8 cellular contexts compared by ENCODE assay signal in the genomic region with DNA sequence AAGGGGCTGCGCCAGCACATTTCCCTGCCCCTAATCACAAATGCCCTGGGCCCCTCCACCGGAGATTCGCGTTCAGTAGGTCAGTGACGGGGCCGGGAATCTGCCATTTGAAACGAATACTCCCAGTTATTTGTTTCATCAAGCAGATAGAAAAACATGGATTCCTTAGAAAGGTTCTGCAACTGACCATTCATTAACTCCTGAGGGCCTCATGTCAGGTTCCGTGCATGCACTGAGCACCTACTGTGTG. TPM values are rescaled to one million over a fixed set of nuclear protein-coding genes. Genes with fewer than 3 reads are reported as not detected.
DNase-seq lines count a peak whose midpoint lies in the region; ATAC-seq and TF ChIP-seq lines count a peak whose summit lies in the region.

No MANE protein-coding gene starts in this region.

- no peaks in the 10 kb centered on the region for H3K79me2 ChIP-seq in SK-N-SH (ENCODE audit: insufficient read depth)

- CTCF ChIA-PET in SK-N-SH (lab: Yijun Ruan, JAX), result interaction anchor here (0.6 to 7.4 kb wide), 30 partner anchors 9 to 828 kb away, joined by 3 to 84 read pairs (median 4); a partner anchor contains a TSS

- no peak for TF ChIP-seq RAD21 in SK-N-SH (IDR thresholded peaks at IDR 0.05; ENCODE audit: low read length)

- peak overlapping the region; percentile 88; the same call in 1 of the 2 replicates for H3K9ac ChIP-seq in SK-N-SH

- H3K4me2 ChIP-seq in SK-N-SH, result peak overlapping the region; percentile 80

- H4K20me1 ChIP-seq in SK-N-SH (ENCODE audit: insufficient read depth), result no peaks in the 10 kb centered on the region

- 0 out of 2 replicates have a peak overlapping the region, but pooled peaks have one; percentile 91 for H2AFZ ChIP-seq in SK-N-SH (ENCODE audit: low read depth)

- WGBS in SK-N-SH (ENCODE audit: low lambda C conversion rate), result 1% methylated on average over 8 of the region's 8 CpGs

- no peaks in the 10 kb centered on the region for H3K9me2 ChIP-seq in SK-N-SH

- H3K27me3 ChIP-seq in cardiac muscle cell (no peaks in the 10 kb centered on the region), SK-N-SH (ENCODE audit: insufficient read depth) (no peaks in the 10 kb centered on the region), upper lobe of right lung (no peaks in the 10 kb centered on the region)

- H3K4me1 ChIP-seq in cardiac muscle cell (ENCODE audit: low read depth) (peaks cover 11% of the 10 kb centered on the region), SK-N-SH (ENCODE audit: control insufficient read depth in 1 of 2, insufficient read depth in 2 of 2, low read depth in 1 of 2, low read length in 1 of 2) (peaks cover 11 to 12% of the 10 kb centered on the region in 2 experiments; a peak in 3 of 4 replicates), upper lobe of right lung (peaks cover 29% of the 10 kb centered on the region)

- no peak for TF ChIP-seq CTCF in cardiac muscle cell (IDR thresholded peaks at IDR 0.05; ENCODE audit: low read depth, low read length)
- TF ChIP-seq CTCF in SK-N-SH (IDR thresholded peaks at IDR 0.05), result no peak
- TF ChIP-seq CTCF in upper lobe of right lung (IDR thresholded peaks at IDR 0.05), result no peak

- ATAC-seq in upper lobe of right lung, result peak; percentile 0

- no peak for DNase-seq in cardiac muscle cell (ENCODE audit: low read depth in 1 of 2, low spot score in 1 of 2)
- no peak for DNase-seq in cardiac septum (ENCODE audit: low spot score)
- DNase-seq in SK-N-SH, result no peak
- no peak for DNase-seq in upper lobe of right lung
- DNase-seq in NCI-H2029 (lab: John Stamatoyannopoulos, UW), result no peak
- DNase-seq in Ammon's horn (ENCODE audit: low spot score), result no peak
- no peak for DNase-seq in NCI-H1694 (lab: John Stamatoyannopoulos, UW)

- TF ChIP-seq EP300 in SK-N-SH (IDR thresholded peaks at IDR 0.05; ENCODE audit: borderline replicate concordance in 1 of 2, low read depth in 1 of 2, low read length in 1 of 2), result no peak

- no peaks in the 10 kb centered on the region for H3K9me3 ChIP-seq in cardiac muscle cell (ENCODE audit: low read depth)
- no peaks in the 10 kb centered on the region for H3K9me3 ChIP-seq in SK-N-SH
- H3K9me3 ChIP-seq in iPS-18c (ENCODE audit: control insufficient read depth, insufficient read depth, low read length), result no peaks in the 10 kb centered on the region
- no peaks in the 10 kb centered on the region for H3K9me3 ChIP-seq in upper lobe of right lung

- H3K4me3 ChIP-seq in cardiac muscle cell (peak overlapping the region; percentile 48), SK-N-SH (ENCODE audit: low read depth in 2 of 2, low read length in 1 of 2) (peak overlapping the region; percentile 56 to 66), iPS-18c (ENCODE audit: insufficient read depth, low read depth, low read length) (peak overlapping the region; percentile 82; the same call in 1 of the 2 replicates), upper lobe of right lung (peak overlapping the region; percentile 44)

- H3K36me3 ChIP-seq in cardiac muscle cell (no peaks in the 10 kb centered on the region), SK-N-SH (replicated peaks in 1 of 2; ENCODE audit: control insufficient read depth in 1 of 2, insufficient read depth in 2 of 2, low read length in 1 of 2) (no peaks in the 10 kb centered on the region), upper lobe of right lung (no peaks in the 10 kb centered on the region)

- H3K27ac ChIP-seq in cardiac muscle cell (peak overlapping the region; percentile 94), SK-N-SH (ENCODE audit: low read depth in 2 of 2, low read length in 1 of 2) (peak overlapping the region; percentile 95 to 99), upper lobe of right lung (peak overlapping the region; percentile 86)

- POLR2A ChIA-PET in SK-N-SH (lab: Yijun Ruan, JAX), result interaction anchor here (1.0 to 3.0 kb wide), 9 partner anchors 12 to 109 kb away, joined by 3 to 25 read pairs (median 10); a partner anchor contains a TSS

- intact Hi-C loops in cardiac septum (cut with DNase I) (loop anchor here (1.0 kb wide), 2 partner anchors 13 to 34 kb away; no protein-coding TSS in a partner anchor), upper lobe of right lung (cut with DNase I) (loop anchor here (2.0 kb wide), 1 partner anchor 25 kb away; a partner anchor contains a TSS)

- peaks cover 48% of the 10 kb centered on the region for H3F3A ChIP-seq in SK-N-SH (replicated peaks; ENCODE audit: insufficient read depth)

TF ChIP-seq in SK-N-SH, 30 proteins besides CTCF, POLR2A, EP300 and RAD21 (continues in another document):
- TF ChIP-seq TEAD4 (IDR thresholded peaks at IDR 0.05; ENCODE audit: borderline replicate concordance, insufficient read depth) (no peak), MEF2A (IDR thresholded peaks at IDR 0.05; ENCODE audit: borderline replicate concordance, low read depth) (0 out of 2 replicates have a peak, but pooled peaks have one; percentile 2), CHD2 (IDR thresholded peaks at IDR 0.05; ENCODE audit: low read length, partially characterized antibody) (no peak), RCOR1 (IDR thresholded peaks at IDR 0.05; ENCODE audit: low read length) (no peak; the same call in 1 of the 2 replicates), GABPA (IDR thresholded peaks at IDR 0.05; ENCODE audit: low read depth) (no peak), MXI1 (IDR thresholded peaks at IDR 0.05; ENCODE audit: low read depth, low read length) (no peak; the same call in 1 of the 2 replicates)
- TF ChIP-seq, protein P1, sequence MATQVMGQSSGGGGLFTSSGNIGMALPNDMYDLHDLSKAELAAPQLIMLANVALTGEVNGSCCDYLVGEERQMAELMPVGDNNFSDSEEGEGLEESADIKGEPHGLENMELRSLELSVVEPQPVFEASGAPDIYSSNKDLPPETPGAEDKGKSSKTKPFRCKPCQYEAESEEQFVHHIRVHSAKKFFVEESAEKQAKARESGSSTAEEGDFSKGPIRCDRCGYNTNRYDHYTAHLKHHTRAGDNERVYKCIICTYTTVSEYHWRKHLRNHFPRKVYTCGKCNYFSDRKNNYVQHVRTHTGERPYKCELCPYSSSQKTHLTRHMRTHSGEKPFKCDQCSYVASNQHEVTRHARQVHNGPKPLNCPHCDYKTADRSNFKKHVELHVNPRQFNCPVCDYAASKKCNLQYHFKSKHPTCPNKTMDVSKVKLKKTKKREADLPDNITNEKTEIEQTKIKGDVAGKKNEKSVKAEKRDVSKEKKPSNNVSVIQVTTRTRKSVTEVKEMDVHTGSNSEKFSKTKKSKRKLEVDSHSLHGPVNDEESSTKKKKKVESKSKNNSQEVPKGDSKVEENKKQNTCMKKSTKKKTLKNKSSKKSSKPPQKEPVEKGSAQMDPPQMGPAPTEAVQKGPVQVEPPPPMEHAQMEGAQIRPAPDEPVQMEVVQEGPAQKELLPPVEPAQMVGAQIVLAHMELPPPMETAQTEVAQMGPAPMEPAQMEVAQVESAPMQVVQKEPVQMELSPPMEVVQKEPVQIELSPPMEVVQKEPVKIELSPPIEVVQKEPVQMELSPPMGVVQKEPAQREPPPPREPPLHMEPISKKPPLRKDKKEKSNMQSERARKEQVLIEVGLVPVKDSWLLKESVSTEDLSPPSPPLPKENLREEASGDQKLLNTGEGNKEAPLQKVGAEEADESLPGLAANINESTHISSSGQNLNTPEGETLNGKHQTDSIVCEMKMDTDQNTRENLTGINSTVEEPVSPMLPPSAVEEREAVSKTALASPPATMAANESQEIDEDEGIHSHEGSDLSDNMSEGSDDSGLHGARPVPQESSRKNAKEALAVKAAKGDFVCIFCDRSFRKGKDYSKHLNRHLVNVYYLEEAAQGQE (IDR thresholded peaks at IDR 0.05; ENCODE audit: low read depth, low read length), result peak; percentile 0; the same call in 1 of the 2 replicates
- TF ChIP-seq, protein P2, sequence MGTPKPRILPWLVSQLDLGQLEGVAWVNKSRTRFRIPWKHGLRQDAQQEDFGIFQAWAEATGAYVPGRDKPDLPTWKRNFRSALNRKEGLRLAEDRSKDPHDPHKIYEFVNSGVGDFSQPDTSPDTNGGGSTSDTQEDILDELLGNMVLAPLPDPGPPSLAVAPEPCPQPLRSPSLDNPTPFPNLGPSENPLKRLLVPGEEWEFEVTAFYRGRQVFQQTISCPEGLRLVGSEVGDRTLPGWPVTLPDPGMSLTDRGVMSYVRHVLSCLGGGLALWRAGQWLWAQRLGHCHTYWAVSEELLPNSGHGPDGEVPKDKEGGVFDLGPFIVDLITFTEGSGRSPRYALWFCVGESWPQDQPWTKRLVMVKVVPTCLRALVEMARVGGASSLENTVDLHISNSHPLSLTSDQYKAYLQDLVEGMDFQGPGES (IDR thresholded peaks at IDR 0.05; ENCODE audit: low read depth, low read length), result no peak

RNA-seq across cellular contexts. Expression of a gene that starts 25.6 kb away (rescaled TPM):
- total RNA-seq in cardiac muscle cell (831 and 1,139 TPM in 2 replicates), cardiac septum (1,009 TPM), upper lobe of right lung (1,107 TPM)
- polyA plus RNA-seq in cardiac muscle cell (897 and 1,281 TPM in 2 replicates), SK-N-SH (2012; rRNA removed) (1,327 and 1,666 TPM in 2 replicates)
- polyA plus RNA-seq in SK-N-SH (2012; cell fraction: cytosol; rRNA removed), result 1,141 and 1,342 TPM in 2 replicates
- polyA plus RNA-seq in SK-N-SH (2012; cell fraction: nucleus; rRNA removed), result 1,930 and 2,064 TPM in 2 replicates

RNA-seq across cellular contexts. Expression of a gene that starts 48.9 kb away (rescaled TPM):
- 12.9 and 13.2 TPM in 2 replicates for total RNA-seq in cardiac muscle cell
- polyA plus RNA-seq in cardiac muscle cell, result 4.8 and 6.0 TPM in 2 replicates
- total RNA-seq in cardiac septum, result 7.1 TPM
- polyA plus RNA-seq in SK-N-SH (2012; rRNA removed), result 12.3 and 16.1 TPM in 2 replicates
- 5.8 and 8.7 TPM in 2 replicates for polyA plus RNA-seq in SK-N-SH (2012; cell fraction: cytosol; rRNA removed)
- 34.5 and 34.7 TPM in 2 replicates for polyA plus RNA-seq in SK-N-SH (2012; cell fraction: nucleus; rRNA removed)
- total RNA-seq in upper lobe of right lung, result 14.6 TPM

RNA-seq across cellular contexts. Expression of a gene that starts 53.4 kb away (rescaled TPM):
- total RNA-seq in cardiac muscle cell, result 3.5 and 7.5 TPM in 2 replicates
- 2.5 and 4.3 TPM in 2 replicates for polyA plus RNA-seq in cardiac muscle cell
- total RNA-seq in cardiac septum, result 3.4 TPM
- polyA plus RNA-seq in SK-N-SH (2012; rRNA removed), result 3.7 and 3.8 TPM in 2 replicates
- 4.6 and 4.8 TPM in 2 replicates for polyA plus RNA-seq in SK-N-SH (2012; cell fraction: cytosol; rRNA removed)
- polyA plus RNA-seq in SK-N-SH (2012; cell fraction: nucleus; rRNA removed), result 1.4 and 1.6 TPM in 2 replicates
- total RNA-seq in upper lobe of right lung, result 8.2 TPM
